ENCODE assay signal across 1 cellular context in the genomic region with DNA sequence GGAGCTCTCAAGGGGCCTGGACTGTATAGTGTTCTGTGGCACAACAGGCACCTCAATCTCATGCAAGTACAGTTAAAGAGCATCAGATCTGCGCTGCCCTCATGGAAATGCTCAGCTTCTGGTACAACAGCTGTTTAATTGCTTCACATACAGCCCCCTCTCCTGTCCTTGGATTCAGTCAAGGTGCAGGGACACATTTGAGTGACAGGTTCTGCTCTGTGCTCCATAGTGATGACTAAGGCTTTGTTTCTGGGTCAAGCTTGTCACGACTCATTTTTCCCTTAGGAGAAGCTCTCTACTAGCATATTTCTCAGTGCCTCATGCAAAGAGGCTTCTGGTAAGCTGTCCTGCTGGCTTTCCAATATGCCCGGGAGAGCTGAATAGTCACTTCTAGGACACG.
TF ChIP-seq lines count a peak whose summit lies in the region.

No MANE protein-coding gene starts in this region.

TF ChIP-seq in H1, 55 proteins besides CTCF, POLR2A, EP300 and RAD21:
- no peak for TF ChIP-seq SP4 (IDR thresholded peaks at IDR 0.05; ENCODE audit: low read length)
- TF ChIP-seq RXRA (IDR thresholded peaks at IDR 0.05; ENCODE audit: insufficient read depth, low read depth, low read length): no peak
- no peak for TF ChIP-seq CBX8 (IDR thresholded peaks at IDR 0.05; ENCODE audit: borderline replicate concordance, low read depth, low read length)
- TF ChIP-seq BRCA1 (IDR thresholded peaks at IDR 0.05; ENCODE audit: low read depth, low read length): no peak
